Comparison of ENCODE assay signal across 1 cellular context in the genomic region with DNA sequence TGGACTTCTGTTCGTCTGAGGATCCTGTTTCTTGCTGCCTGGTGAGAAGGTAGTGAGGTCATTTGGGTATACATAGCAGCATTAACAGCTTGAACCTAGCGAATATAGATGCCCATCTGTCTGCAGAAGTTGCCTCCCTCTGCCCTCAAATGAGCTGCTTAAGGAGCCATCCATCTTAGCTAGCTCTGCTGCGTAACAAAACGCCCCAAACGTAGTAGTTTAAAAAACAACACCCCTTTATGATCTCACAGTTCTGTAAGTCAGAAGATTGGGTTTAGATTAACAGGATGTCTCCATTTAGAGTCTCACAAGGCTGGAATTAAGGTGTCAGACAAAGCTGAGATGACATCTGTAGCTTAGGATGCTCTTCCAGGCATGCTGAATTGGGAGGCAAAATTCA.
A peak's percentile ranks its signal among the peaks of the same experiment; 100 is the strongest.
TF ChIP-seq lines count a peak whose summit lies in the region.

No MANE protein-coding gene starts in this region.

TF ChIP-seq in K562, 482 proteins besides CTCF, POLR2A, EP300 and RAD21 (continued from another document):
- TF ChIP-seq KDM1A (IDR thresholded peaks at IDR 0.05) (peak; percentile 34 to 46; a peak in 1 of 4 replicates), ILK (tag; IDR thresholded peaks at IDR 0.05; ENCODE audit: borderline replicate concordance, low read depth) (no peak), KLF16 (IDR thresholded peaks at IDR 0.05) (no peak), ZSCAN29 (IDR thresholded peaks at IDR 0.05) (no peak), MAZ (CRISPR knock-in tag; conservative IDR thresholded peaks at IDR 0.05 in 1 of 2, IDR thresholded peaks at IDR 0.05 in 1 of 2) (no peak), ZBED1 (IDR thresholded peaks at IDR 0.05) (no peak), ZNF184 (CRISPR knock-in tag; IDR thresholded peaks at IDR 0.05) (no peak)
- TF ChIP-seq, protein P1, sequence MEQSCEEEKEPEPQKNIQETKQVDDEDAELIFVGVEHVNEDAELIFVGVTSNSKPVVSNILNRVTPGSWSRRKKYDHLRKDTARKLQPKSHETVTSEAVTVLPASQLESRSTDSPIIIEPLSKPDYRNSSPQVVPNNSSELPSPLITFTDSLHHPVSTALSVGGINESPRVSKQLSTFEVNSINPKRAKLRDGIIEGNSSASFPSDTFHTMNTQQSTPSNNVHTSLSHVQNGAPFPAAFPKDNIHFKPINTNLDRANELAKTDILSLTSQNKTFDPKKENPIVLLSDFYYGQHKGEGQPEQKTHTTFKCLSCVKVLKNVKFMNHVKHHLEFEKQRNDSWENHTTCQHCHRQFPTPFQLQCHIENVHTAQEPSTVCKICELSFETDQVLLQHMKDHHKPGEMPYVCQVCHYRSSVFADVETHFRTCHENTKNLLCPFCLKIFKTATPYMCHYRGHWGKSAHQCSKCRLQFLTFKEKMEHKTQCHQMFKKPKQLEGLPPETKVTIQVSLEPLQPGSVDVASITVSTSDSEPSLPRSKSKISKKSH (CRISPR knock-in tag; IDR thresholded peaks at IDR 0.05): no peak
- TF ChIP-seq, protein P2, sequence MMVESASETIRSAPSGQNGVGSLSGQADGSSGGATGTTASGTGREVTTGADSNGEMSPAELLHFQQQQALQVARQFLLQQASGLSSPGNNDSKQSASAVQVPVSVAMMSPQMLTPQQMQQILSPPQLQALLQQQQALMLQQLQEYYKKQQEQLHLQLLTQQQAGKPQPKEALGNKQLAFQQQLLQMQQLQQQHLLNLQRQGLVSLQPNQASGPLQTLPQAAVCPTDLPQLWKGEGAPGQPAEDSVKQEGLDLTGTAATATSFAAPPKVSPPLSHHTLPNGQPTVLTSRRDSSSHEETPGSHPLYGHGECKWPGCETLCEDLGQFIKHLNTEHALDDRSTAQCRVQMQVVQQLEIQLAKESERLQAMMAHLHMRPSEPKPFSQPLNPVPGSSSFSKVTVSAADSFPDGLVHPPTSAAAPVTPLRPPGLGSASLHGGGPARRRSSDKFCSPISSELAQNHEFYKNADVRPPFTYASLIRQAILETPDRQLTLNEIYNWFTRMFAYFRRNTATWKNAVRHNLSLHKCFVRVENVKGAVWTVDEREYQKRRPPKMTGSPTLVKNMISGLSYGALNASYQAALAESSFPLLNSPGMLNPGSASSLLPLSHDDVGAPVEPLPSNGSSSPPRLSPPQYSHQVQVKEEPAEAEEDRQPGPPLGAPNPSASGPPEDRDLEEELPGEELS (CRISPR knock-in tag; IDR thresholded peaks at IDR 0.05; ENCODE audit: borderline replicate concordance): no peak
- TF ChIP-seq, protein P3, sequence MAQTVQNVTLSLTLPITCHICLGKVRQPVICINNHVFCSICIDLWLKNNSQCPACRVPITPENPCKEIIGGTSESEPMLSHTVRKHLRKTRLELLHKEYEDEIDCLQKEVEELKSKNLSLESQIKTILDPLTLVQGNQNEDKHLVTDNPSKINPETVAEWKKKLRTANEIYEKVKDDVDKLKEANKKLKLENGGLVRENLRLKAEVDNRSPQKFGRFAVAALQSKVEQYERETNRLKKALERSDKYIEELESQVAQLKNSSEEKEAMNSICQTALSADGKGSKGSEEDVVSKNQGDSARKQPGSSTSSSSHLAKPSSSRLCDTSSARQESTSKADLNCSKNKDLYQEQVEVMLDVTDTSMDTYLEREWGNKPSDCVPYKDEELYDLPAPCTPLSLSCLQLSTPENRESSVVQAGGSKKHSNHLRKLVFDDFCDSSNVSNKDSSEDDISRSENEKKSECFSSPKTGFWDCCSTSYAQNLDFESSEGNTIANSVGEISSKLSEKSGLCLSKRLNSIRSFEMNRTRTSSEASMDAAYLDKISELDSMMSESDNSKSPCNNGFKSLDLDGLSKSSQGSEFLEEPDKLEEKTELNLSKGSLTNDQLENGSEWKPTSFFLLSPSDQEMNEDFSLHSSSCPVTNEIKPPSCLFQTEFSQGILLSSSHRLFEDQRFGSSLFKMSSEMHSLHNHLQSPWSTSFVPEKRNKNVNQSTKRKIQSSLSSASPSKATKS (CRISPR knock-in tag; IDR thresholded peaks at IDR 0.05): no peak
TF ChIP-seq in K562: peak in this region for 4.
